ENCODE assay signal across 12 cellular contexts in genomic region chr11:122309262-122309925, GRCh38.
DNase-seq lines count a peak whose midpoint lies in the region; ATAC-seq and TF ChIP-seq lines count a peak whose summit lies in the region.
"Had no signal": no experiment of that assay in that cellular context is flagged by ENCODE, and none has a peak within 500 bp of the region (broad histone marks: within the 10 kb centered on the region; RNA-seq: fewer than 3 reads in every experiment).

No MANE protein-coding gene starts in this region.

- H3K9me3 ChIP-seq in ascending aorta: no peaks in the 10 kb centered on the region
- no peaks in the 10 kb centered on the region for H3K9me3 ChIP-seq in heart right ventricle

- H3K36me3 ChIP-seq in ascending aorta (no peaks in the 10 kb centered on the region), heart right ventricle (no peaks in the 10 kb centered on the region)

- H3K27ac Mint-ChIP-seq in activated T-cell treated with anti-CD3 and anti-CD28 coated beads, Interleukin-2, amount 50 U/mL, for 24 hours: no peak overlapping the region

- H3K4me3 ChIP-seq in ascending aorta (peak overlapping the region; percentile 47 to 62), heart right ventricle (peak overlapping the region in 9 of 10 donors; percentile 21 to 55 (median 47))

- no peak overlapping the region for H3K4me3 Mint-ChIP-seq in activated T-cell treated with anti-CD3 and anti-CD28 coated beads, Interleukin-2, amount 50 U/mL, for 24 hours

- TF ChIP-seq CTCF in ascending aorta (IDR thresholded peaks at IDR 0.05) (no peak), heart right ventricle (IDR thresholded peaks at IDR 0.05) (no peak)

- intact Hi-C loops in ascending aorta (cut with DNase I): loop anchor here (5.0 to 10.0 kb wide), 6 partner anchors 33 to 655 kb away; no protein-coding TSS in a partner anchor
- intact Hi-C loops in heart right ventricle (cut with DNase I): loop anchor here in 5 of 10 donors (5.0 to 10.0 kb wide), 5 partner anchors 38 to 135 kb away; no protein-coding TSS in a partner anchor

- H3K4me1 Mint-ChIP-seq in activated T-cell treated with anti-CD3 and anti-CD28 coated beads, Interleukin-2, amount 50 U/mL, for 24 hours (ENCODE audit: low read depth): no peaks in the 10 kb centered on the region

- ATAC-seq in heart right ventricle (peak; percentile 63 to 97 (median 91)), HG02678 (IDR thresholded peaks at IDR 0.05; ENCODE audit: unreplicated experiment) (no peak), HG03196 (IDR thresholded peaks at IDR 0.05; ENCODE audit: unreplicated experiment) (no peak)

- H3K9me3 Mint-ChIP-seq in activated T-cell treated with anti-CD3 and anti-CD28 coated beads, Interleukin-2, amount 50 U/mL, for 24 hours: no peaks in the 10 kb centered on the region

- H3K36me3 Mint-ChIP-seq in activated T-cell treated with anti-CD3 and anti-CD28 coated beads, Interleukin-2, amount 50 U/mL, for 24 hours (ENCODE audit: low read depth): no peaks in the 10 kb centered on the region

- H3K4me1 ChIP-seq in ascending aorta (peaks cover 0 to 14% of the 10 kb centered on the region in 2 donors), heart right ventricle (peaks cover 0 to 38% (median 7%) of the 10 kb centered on the region in 9 donors)

- no peaks in the 10 kb centered on the region for H3K27me3 Mint-ChIP-seq in activated T-cell treated with anti-CD3 and anti-CD28 coated beads, Interleukin-2, amount 50 U/mL, for 24 hours

- 30 to 34% methylated on average over 17 of the region's 17 CpGs for WGBS in heart right ventricle, 2 donors

- H3K27ac ChIP-seq in ascending aorta (peak overlapping the region; percentile 88 to 89), heart right ventricle (peak overlapping the region in 9 of 10 donors; percentile 46 to 86 (median 73))

- DNase-seq in Ammon's horn (ENCODE audit: low spot score) (peak; percentile 78), ascending aorta (ENCODE audit: low spot score in 2 of 2) (peak in 1 of 2 donors; percentile 67), heart right ventricle (peak in 1 of 2 donors; percentile 45), occipital lobe (lab: John Stamatoyannopoulos, UW) (peak; percentile 57), HPDE6-E6E7 (ENCODE audit: extremely low spot score) (no peak)
- no peak for DNase-seq in activated T-cell treated with anti-CD3 and anti-CD28 coated beads, Interleukin-2, amount 50 U/mL, for 24 hours
- DNase-seq: activated CD4-positive, alpha-beta T cell treated with anti-CD3 and anti-CD28 coated beads, Interleukin-2, amount 50 U/mL, for 1 hour; central memory CD4-positive, alpha-beta T cell; NCI-H345; T-helper 2 cell had no signal

- H3K27me3 ChIP-seq in ascending aorta: no peaks in the 10 kb centered on the region
- H3K27me3 ChIP-seq in heart right ventricle: no peaks in the 10 kb centered on the region

Comparison
In these comparisons a context has a peak if more than half of its experiments do, and no peak if none do; other contexts are left out.
1. DNase-seq: peak in Ammon's horn (single experiment) and occipital lobe (single experiment); none in HPDE6-E6E7 (single experiment) and activated T-cell treated with anti-CD3 and anti-CD28 coated beads, Interleukin-2, amount 50 U/mL, for 24 hours (single experiment).
2. ATAC-seq: peak in heart right ventricle (8 of 8); none in HG02678 (single experiment) and HG03196 (single experiment).